ENCODE assay signal across 1 cellular context in the genomic region with DNA sequence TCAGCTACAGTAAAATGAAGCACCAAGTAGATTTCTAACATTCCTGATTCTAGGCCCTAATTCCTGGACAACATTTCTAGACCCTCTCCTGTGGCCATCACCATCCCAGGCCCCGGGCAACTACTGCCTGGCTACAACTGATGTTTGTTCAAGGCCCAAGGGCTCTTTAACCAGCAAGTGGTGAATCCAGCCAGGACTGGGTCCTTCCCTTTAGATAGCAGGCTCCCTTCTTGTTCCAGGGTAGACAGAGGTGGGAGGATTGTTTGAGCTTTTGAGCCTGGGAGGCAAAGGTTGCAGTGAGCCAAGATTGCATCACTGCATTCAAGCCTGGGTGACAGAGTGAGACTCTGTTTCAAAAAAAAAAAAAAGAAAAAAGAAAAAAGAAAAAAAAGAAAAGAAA.
TF ChIP-seq lines count a peak whose summit lies in the region.

No MANE protein-coding gene starts in this region.

TF ChIP-seq in liver, 16 proteins besides CTCF, POLR2A, EP300 and RAD21 (continued from another document):
- TF ChIP-seq, protein P1, sequence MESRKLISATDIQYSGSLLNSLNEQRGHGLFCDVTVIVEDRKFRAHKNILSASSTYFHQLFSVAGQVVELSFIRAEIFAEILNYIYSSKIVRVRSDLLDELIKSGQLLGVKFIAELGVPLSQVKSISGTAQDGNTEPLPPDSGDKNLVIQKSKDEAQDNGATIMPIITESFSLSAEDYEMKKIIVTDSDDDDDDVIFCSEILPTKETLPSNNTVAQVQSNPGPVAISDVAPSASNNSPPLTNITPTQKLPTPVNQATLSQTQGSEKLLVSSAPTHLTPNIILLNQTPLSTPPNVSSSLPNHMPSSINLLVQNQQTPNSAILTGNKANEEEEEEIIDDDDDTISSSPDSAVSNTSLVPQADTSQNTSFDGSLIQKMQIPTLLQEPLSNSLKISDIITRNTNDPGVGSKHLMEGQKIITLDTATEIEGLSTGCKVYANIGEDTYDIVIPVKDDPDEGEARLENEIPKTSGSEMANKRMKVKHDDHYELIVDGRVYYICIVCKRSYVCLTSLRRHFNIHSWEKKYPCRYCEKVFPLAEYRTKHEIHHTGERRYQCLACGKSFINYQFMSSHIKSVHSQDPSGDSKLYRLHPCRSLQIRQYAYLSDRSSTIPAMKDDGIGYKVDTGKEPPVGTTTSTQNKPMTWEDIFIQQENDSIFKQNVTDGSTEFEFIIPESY (IDR thresholded peaks at IDR 0.05): peak; percentile 52
